In genomic region chr11:113397821-113398220, GRCh38 we compare ENCODE assay signal across 36 cellular contexts. TPM values are rescaled to one million over a fixed set of nuclear protein-coding genes. Genes with fewer than 3 reads are reported as not detected.
"Had no signal": no experiment of that assay in that cellular context is flagged by ENCODE, and none has a peak within 500 bp of the region (broad histone marks: within the 10 kb centered on the region; RNA-seq: fewer than 3 reads in every experiment).

No MANE protein-coding gene starts in this region.

- H3K27ac ChIP-seq: adrenal gland, body of pancreas, brain microvascular endothelial cell, cardiac muscle cell, VCaP had no signal

- H3K9me3 ChIP-seq: adrenal gland, body of pancreas had no signal

- H3K27ac Mint-ChIP-seq: activated B cell treated with CpG ODN at 0.5 μM for 24 hours; activated CD4-positive, alpha-beta memory T cell treated with anti-CD3 and anti-CD28 coated beads for 36 hours; activated CD4-positive, alpha-beta T cell treated with anti-CD3 and anti-CD28 coated beads, Interleukin-2, amount 10 ng/mL, durations not matched to agents 24 days and 14 days; activated CD8-positive, alpha-beta T cell treated with anti-CD3 and anti-CD28 coated beads for 36 hours; activated naive CD4-positive, alpha-beta T cell treated with anti-CD3 and anti-CD28 coated beads for 36 hours; activated naive CD4-positive, alpha-beta T cell treated with anti-CD3 and anti-CD28 coated beads, Interleukin-2, amount 50 U/mL, for 72 hours; activated naive CD8-positive, alpha-beta T cell treated with anti-CD3 and anti-CD28 coated beads for 36 hours; activated T-cell treated with anti-CD3 and anti-CD28 coated beads, Interleukin-2, amount 50 U/mL, for 72 hours; activated T-helper 1 cell treated with anti-CD3 and anti-CD28 coated beads, Interleukin-12 subunit alpha, Interleukin-12 subunit beta, Interleukin-2, Interleukin-4 antibody, amounts not matched to agents 30 ng/mL and 10 ng/mL and 1 ng/mL, durations not matched to agents 14 hours and 24 hours and 36 hours; activated T-helper 17 cell treated with anti-CD3 and anti-CD28 coated beads, Interleukin-2, amount 50 U/mL, for 72 hours; T-cell; T-helper 2 cell treated with Interferon-gamma antibody and Interleukin-4, amounts not matched to agents 5 μg/mL and 100 μg/mL, for 36 hours had no signal

- H3K4me1 Mint-ChIP-seq: activated B cell treated with CpG ODN at 0.5 μM for 24 hours; activated CD4-positive, alpha-beta T cell treated with anti-CD3 and anti-CD28 coated beads, Interleukin-2, amount 10 ng/mL, durations not matched to agents 24 days and 14 days; activated naive CD8-positive, alpha-beta T cell treated with anti-CD3 and anti-CD28 coated beads for 36 hours; activated T-helper 17 cell treated with anti-CD3 and anti-CD28 coated beads, Interleukin-2, amount 50 U/mL, for 72 hours; T-cell had no signal

- H3K36me3 ChIP-seq: adrenal gland, brain microvascular endothelial cell, cardiac muscle cell had no signal

- DNase-seq: activated B cell treated with CpG ODN at 0.5 μM for 24 hours; activated CD4-positive, alpha-beta memory T cell treated with anti-CD3 and anti-CD28 coated beads for 36 hours; activated CD4-positive, alpha-beta T cell treated with anti-CD3 and anti-CD28 coated beads for 4 hours; activated CD4-positive, alpha-beta T cell treated with anti-CD3 and anti-CD28 coated beads, Interleukin-2, amount 10 ng/mL, durations not matched to agents 24 days and 14 days; activated CD4-positive, alpha-beta T cell treated with anti-CD3 and anti-CD28 coated beads, Interleukin-2, amount 50 U/mL, for 1 hour; activated CD4-positive, alpha-beta T cell treated with anti-CD3 and anti-CD28 coated beads, Interleukin-2, amount 50 U/mL, for 4 hours; activated CD4-positive, CD25-positive, alpha-beta regulatory T cell treated with anti-CD3 and anti-CD28 coated beads, Interleukin-2, amount 50 U/mL, for 72 hours; activated CD8-positive, alpha-beta memory T cell treated with anti-CD3 and anti-CD28 coated beads, Interleukin-2, amount 50 U/mL, for 4 hours; activated CD8-positive, alpha-beta T cell treated with anti-CD3 and anti-CD28 coated beads for 36 hours; activated effector memory CD4-positive, alpha-beta T cell treated with anti-CD3 and anti-CD28 coated beads, Interleukin-2, amount 50 U/mL, for 16 hours; activated gamma-delta T cell treated with Interleukin-2 at 50 U/mL for 16 hours; activated naive CD4-positive, alpha-beta T cell; activated naive CD4-positive, alpha-beta T cell treated with anti-CD3 and anti-CD28 coated beads for 36 hours; activated naive CD4-positive, alpha-beta T cell treated with anti-CD3 and anti-CD28 coated beads, Interleukin-2, amount 50 U/mL, for 16 hours; activated naive CD8-positive, alpha-beta T cell treated with anti-CD3 and anti-CD28 coated beads for 36 hours; activated T-cell treated with anti-CD3 and anti-CD28 coated beads for 4 hours; activated T-cell treated with anti-CD3 and anti-CD28 coated beads, Interleukin-2, amount 50 U/mL, for 1 hour; activated T-cell treated with anti-CD3 and anti-CD28 coated beads, Interleukin-2, amount 50 U/mL, for 4 hours; activated T-cell treated with anti-CD3 and anti-CD28 coated beads, Interleukin-2, amount 50 U/mL, for 72 hours; adrenal gland; amniotic stem cell; aorta; body of pancreas; brain microvascular endothelial cell; central memory CD4-positive, alpha-beta T cell; T-cell; T-helper 2 cell; T-helper 9 cell had no signal

- H3K36me3 Mint-ChIP-seq: activated CD4-positive, alpha-beta memory T cell treated with anti-CD3 and anti-CD28 coated beads for 36 hours; activated naive CD4-positive, alpha-beta T cell treated with anti-CD3 and anti-CD28 coated beads, Interleukin-2, amount 50 U/mL, for 72 hours; activated naive CD8-positive, alpha-beta T cell treated with anti-CD3 and anti-CD28 coated beads for 36 hours had no signal

- H3K27me3 Mint-ChIP-seq: activated B cell treated with CpG ODN at 0.5 μM for 24 hours; activated CD4-positive, alpha-beta memory T cell treated with anti-CD3 and anti-CD28 coated beads for 36 hours; activated CD8-positive, alpha-beta T cell treated with anti-CD3 and anti-CD28 coated beads for 36 hours; activated naive CD8-positive, alpha-beta T cell treated with anti-CD3 and anti-CD28 coated beads for 36 hours; activated T-helper 17 cell treated with anti-CD3 and anti-CD28 coated beads, Interleukin-2, amount 50 U/mL, for 72 hours; T-cell had no signal

- H3K4me1 ChIP-seq: adrenal gland, body of pancreas had no signal

- H3K27me3 ChIP-seq: adrenal gland, body of pancreas, brain microvascular endothelial cell, cardiac muscle cell had no signal

- ATAC-seq: activated CD8-positive, alpha-beta T cell treated with anti-CD3 and anti-CD28 coated beads for 36 hours; activated naive CD4-positive, alpha-beta T cell treated with anti-CD3 and anti-CD28 coated beads, Interleukin-2, amount 50 U/mL, for 72 hours; activated T-cell treated with anti-CD3 and anti-CD28 coated beads, Interleukin-2, amount 50 U/mL, for 4 hours; activated T-cell treated with anti-CD3 and anti-CD28 coated beads, Interleukin-2, amount 50 U/mL, for 72 hours; activated T-helper 17 cell treated with anti-CD3 and anti-CD28 coated beads, Interleukin-2, amount 50 U/mL, for 72 hours; body of pancreas; T-cell had no signal

- H3K4me3 Mint-ChIP-seq: activated B cell treated with CpG ODN at 0.5 μM for 24 hours; activated CD4-positive, alpha-beta memory T cell treated with anti-CD3 and anti-CD28 coated beads for 36 hours; activated CD4-positive, alpha-beta T cell treated with anti-CD3 and anti-CD28 coated beads, Interleukin-2, amount 10 ng/mL, durations not matched to agents 24 days and 14 days; activated CD8-positive, alpha-beta T cell treated with anti-CD3 and anti-CD28 coated beads for 36 hours; activated naive CD4-positive, alpha-beta T cell treated with anti-CD3 and anti-CD28 coated beads for 36 hours; activated naive CD8-positive, alpha-beta T cell treated with anti-CD3 and anti-CD28 coated beads for 36 hours; activated T-cell treated with anti-CD3 and anti-CD28 coated beads, Interleukin-2, amount 50 U/mL, for 4 hours; activated T-cell treated with anti-CD3 and anti-CD28 coated beads, Interleukin-2, amount 50 U/mL, for 72 hours; activated T-helper 1 cell treated with anti-CD3 and anti-CD28 coated beads, Interleukin-12 subunit alpha, Interleukin-12 subunit beta, Interleukin-2, Interleukin-4 antibody, amounts not matched to agents 30 ng/mL and 10 ng/mL and 1 ng/mL, durations not matched to agents 14 hours and 24 hours and 36 hours; activated T-helper 17 cell treated with anti-CD3 and anti-CD28 coated beads, Interleukin-2, amount 50 U/mL, for 72 hours; T-cell; T-helper 2 cell treated with Interferon-gamma antibody and Interleukin-4, amounts not matched to agents 5 μg/mL and 100 μg/mL, for 36 hours had no signal

- H3K4me3 ChIP-seq: adrenal gland, body of pancreas, cardiac muscle cell had no signal

RNA-seq across cellular contexts. Expression of gene ANKK1, which starts 10.2 kb away (rescaled TPM):
- total RNA-seq: activated CD4-positive, alpha-beta T cell treated with anti-CD3 and anti-CD28 coated beads, Interleukin-2, amount 10 ng/mL, durations not matched to agents 24 days and 14 days; activated CD8-positive, alpha-beta T cell treated with anti-CD3 and anti-CD28 coated beads for 36 hours; activated T-helper 1 cell treated with anti-CD3 and anti-CD28 coated beads, Interleukin-12 subunit alpha, Interleukin-12 subunit beta, Interleukin-2, Interleukin-4 antibody, amounts not matched to agents 30 ng/mL and 10 ng/mL and 1 ng/mL, durations not matched to agents 14 hours and 24 hours and 36 hours; astrocyte; cerebellum had no signal
- polyA plus RNA-seq: cardiac muscle cell had no signal
